16 cellular contexts compared by ENCODE assay signal in the genomic region with DNA sequence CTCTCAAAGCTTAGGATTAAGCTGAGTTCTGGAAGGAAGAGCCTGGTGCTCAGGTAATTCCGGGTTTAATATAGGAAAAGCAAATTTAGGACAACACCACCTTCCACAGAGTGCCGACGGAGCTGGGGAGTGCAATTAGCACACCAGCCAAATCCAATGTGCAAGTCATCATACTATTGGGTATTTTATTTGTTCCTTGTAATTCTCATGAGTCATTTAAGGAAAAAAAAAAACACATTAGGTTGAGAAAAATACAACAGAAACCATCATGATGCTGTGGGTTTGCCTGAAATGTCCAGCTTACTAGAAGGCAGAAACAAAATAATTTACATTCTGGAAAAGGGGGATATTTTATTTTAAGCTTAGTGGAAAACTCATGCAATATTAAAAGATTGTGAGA.
"Had no signal": no experiment of that assay in that cellular context is flagged by ENCODE, and none has a peak within 500 bp of the region (broad histone marks: within the 10 kb centered on the region; RNA-seq: fewer than 3 reads in every experiment).

No MANE protein-coding gene starts in this region.

- H3K4me3 ChIP-seq: body of pancreas, upper lobe of left lung had no signal

- H3K36me3 Mint-ChIP-seq: mesothelial cell of epicardium had no signal

- H3K4me1 ChIP-seq: body of pancreas, upper lobe of left lung had no signal

- ATAC-seq: activated T-helper 17 cell treated with anti-CD3 and anti-CD28 coated beads, Interleukin-2, amount 50 U/mL, for 72 hours; body of pancreas; esophagus mucosa; right cardiac atrium had no signal

- DNase-seq: activated CD4-positive, alpha-beta T cell treated with anti-CD3 and anti-CD28 coated beads, Interleukin-2, amount 10 ng/mL, durations not matched to agents 7 days and 5 days; activated CD4-positive, CD25-positive, alpha-beta regulatory T cell; activated CD8-positive, alpha-beta memory T cell treated with anti-CD3 and anti-CD28 coated beads for 24 hours; activated naive CD4-positive, alpha-beta T cell treated with anti-CD3 and anti-CD28 coated beads for 36 hours; activated T-cell treated with anti-CD3 and anti-CD28 coated beads for 4 hours; body of pancreas; endodermal cell; right cardiac atrium; stimulated activated CD4-positive, alpha-beta T cell treated with anti-CD3 and anti-CD28 coated beads, Interleukin-2, amount 100 ng/mL, for 24 hours; stimulated activated naive CD4-positive, alpha-beta T cell; substantia nigra; upper lobe of left lung had no signal

- H3K4me1 Mint-ChIP-seq: activated CD4-positive, alpha-beta T cell treated with anti-CD3 and anti-CD28 coated beads, Interleukin-2, amount 10 ng/mL, durations not matched to agents 7 days and 5 days; activated T-helper 17 cell treated with anti-CD3 and anti-CD28 coated beads, Interleukin-2, amount 50 U/mL, for 72 hours; endodermal cell; mesothelial cell of epicardium had no signal

- H3K27ac ChIP-seq: body of pancreas, neutrophil, upper lobe of left lung had no signal

- H3K27me3 Mint-ChIP-seq: activated CD4-positive, alpha-beta T cell treated with anti-CD3 and anti-CD28 coated beads, Interleukin-2, amount 10 ng/mL, durations not matched to agents 7 days and 5 days; activated T-helper 17 cell treated with anti-CD3 and anti-CD28 coated beads, Interleukin-2, amount 50 U/mL, for 72 hours had no signal

- H3K9me3 ChIP-seq: body of pancreas, neutrophil, upper lobe of left lung had no signal

- H3K27me3 ChIP-seq: body of pancreas, neutrophil, upper lobe of left lung had no signal

- H3K4me3 Mint-ChIP-seq: activated CD4-positive, alpha-beta T cell treated with anti-CD3 and anti-CD28 coated beads, Interleukin-2, amount 10 ng/mL, durations not matched to agents 7 days and 5 days; activated naive CD4-positive, alpha-beta T cell treated with anti-CD3 and anti-CD28 coated beads for 36 hours; activated T-helper 17 cell treated with anti-CD3 and anti-CD28 coated beads, Interleukin-2, amount 50 U/mL, for 72 hours; endodermal cell; mesothelial cell of epicardium had no signal

- H3K36me3 ChIP-seq: neutrophil, upper lobe of left lung had no signal

- H3K9me3 Mint-ChIP-seq: activated CD4-positive, alpha-beta T cell treated with anti-CD3 and anti-CD28 coated beads, Interleukin-2, amount 10 ng/mL, durations not matched to agents 7 days and 5 days; activated naive CD4-positive, alpha-beta T cell treated with anti-CD3 and anti-CD28 coated beads for 36 hours; activated T-helper 17 cell treated with anti-CD3 and anti-CD28 coated beads, Interleukin-2, amount 50 U/mL, for 72 hours; endodermal cell; mesothelial cell of epicardium had no signal

- H3K27ac Mint-ChIP-seq: activated CD4-positive, alpha-beta T cell treated with anti-CD3 and anti-CD28 coated beads, Interleukin-2, amount 10 ng/mL, durations not matched to agents 7 days and 5 days; activated naive CD4-positive, alpha-beta T cell treated with anti-CD3 and anti-CD28 coated beads for 36 hours; activated T-helper 17 cell treated with anti-CD3 and anti-CD28 coated beads, Interleukin-2, amount 50 U/mL, for 72 hours; endodermal cell; mesothelial cell of epicardium had no signal
